Comparison of ENCODE assay signal across 1 cellular context in the genomic region with DNA sequence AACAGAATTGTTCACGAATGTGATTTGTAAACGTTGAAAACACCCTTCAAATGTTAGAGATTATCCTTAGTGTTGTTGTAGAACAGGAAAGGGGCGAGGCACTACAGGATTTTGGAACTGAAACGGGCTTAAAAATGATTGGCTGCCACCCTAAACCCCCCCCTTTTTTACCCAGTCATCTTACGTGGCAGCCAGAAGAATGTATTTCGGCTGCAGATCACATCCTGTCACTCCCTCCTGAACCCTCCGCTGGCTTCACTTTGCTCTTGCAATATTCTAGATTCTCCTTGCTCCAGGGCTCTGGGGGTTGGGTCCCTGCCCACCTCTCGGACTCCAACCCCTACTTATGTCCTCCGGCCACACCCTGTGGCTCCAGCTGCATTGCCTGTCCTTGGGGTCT.
TF ChIP-seq lines count a peak whose summit lies in the region.

No MANE protein-coding gene starts in this region.

TF ChIP-seq in A549, 52 proteins besides CTCF, POLR2A, EP300 and RAD21 (continued from another document):
- TF ChIP-seq ESRRA (IDR thresholded peaks at IDR 0.05; ENCODE audit: borderline replicate concordance, low read length): no peak
- no peak for TF ChIP-seq HOXA7 (CRISPR knock-in tag; IDR thresholded peaks at IDR 0.05)
- no peak for TF ChIP-seq HEYL (CRISPR knock-in tag; IDR thresholded peaks at IDR 0.05)
- TF ChIP-seq KDM1A (IDR thresholded peaks at IDR 0.05; ENCODE audit: low read depth): no peak
- no peak for TF ChIP-seq CBX8 (IDR thresholded peaks at IDR 0.05)
- no peak for TF ChIP-seq JUNB (IDR thresholded peaks at IDR 0.05)
- no peak for TF ChIP-seq ZNF302 (CRISPR knock-in tag; IDR thresholded peaks at IDR 0.05)
